ENCODE assay signal across 15 cellular contexts in the genomic region with DNA sequence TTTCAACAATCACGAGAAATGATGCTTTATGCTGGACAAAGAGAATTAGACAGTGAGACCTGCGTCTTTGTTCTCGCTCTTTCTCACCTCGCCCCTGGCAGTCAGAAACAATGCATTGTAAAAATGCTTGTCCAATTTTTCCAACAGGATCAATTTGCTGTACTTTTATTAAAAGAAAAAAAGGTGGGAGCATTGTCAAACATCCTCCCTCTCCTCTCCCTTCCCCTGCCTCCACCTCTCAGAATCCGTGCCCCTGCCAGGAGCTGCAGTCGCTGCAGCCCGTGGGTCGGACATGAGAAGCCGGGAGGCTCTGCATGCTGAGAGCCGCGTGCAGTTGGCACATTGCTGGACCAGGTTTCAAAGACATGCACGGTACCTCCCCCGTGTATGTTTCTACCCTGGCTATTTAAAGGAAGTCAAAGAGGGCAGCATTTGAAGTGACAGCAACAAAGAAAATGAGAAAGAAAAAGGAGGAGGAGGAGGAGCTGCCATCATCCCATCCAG.
"Had no signal": no experiment of that assay in that cellular context is flagged by ENCODE, and none has a peak within 500 bp of the region (broad histone marks: within the 10 kb centered on the region; RNA-seq: fewer than 3 reads in every experiment).

No MANE protein-coding gene starts in this region.

- H3K4me3 Mint-ChIP-seq: activated CD4-positive, alpha-beta T cell treated with anti-CD3 and anti-CD28 coated beads, Interleukin-2, amount 10 ng/mL, durations not matched to agents 24 days and 14 days; activated CD8-positive, alpha-beta T cell treated with anti-CD3 and anti-CD28 coated beads, Interleukin-2, amount 10 ng/mL, durations not matched to agents 7 days and 5 days; activated naive CD8-positive, alpha-beta T cell; naive B cell; type B pancreatic cell had no signal

- H3K36me3 ChIP-seq: breast epithelium had no signal

- ATAC-seq: activated CD8-positive, alpha-beta T cell treated with anti-CD3 and anti-CD28 coated beads, Interleukin-2, amount 10 ng/mL, durations not matched to agents 7 days and 5 days; left colon had no signal

- H3K36me3 Mint-ChIP-seq: activated naive CD8-positive, alpha-beta T cell; type B pancreatic cell had no signal

- DNase-seq: activated CD4-positive, alpha-beta T cell treated with anti-CD3 and anti-CD28 coated beads, Interleukin-2, amount 10 ng/mL, durations not matched to agents 24 days and 14 days; activated CD4-positive, CD25-positive, alpha-beta regulatory T cell; activated CD8-positive, alpha-beta memory T cell treated with anti-CD3 and anti-CD28 coated beads, Interleukin-2, amount 50 U/mL, for 4 hours; activated CD8-positive, alpha-beta T cell treated with anti-CD3 and anti-CD28 coated beads, Interleukin-2, amount 10 ng/mL, durations not matched to agents 7 days and 5 days; activated gamma-delta T cell; activated T-cell treated with anti-CD3 and anti-CD28 coated beads, Interleukin-2, amount 50 U/mL, for 48 hours; amniotic stem cell; erythroblast; left colon; naive B cell; stimulated activated CD4-positive, alpha-beta T cell treated with anti-CD3 and anti-CD28 coated beads, Interleukin-4, amount 100 ng/mL, for 24 hours; stimulated activated naive CD4-positive, alpha-beta T cell had no signal

- H3K27ac ChIP-seq: breast epithelium had no signal

- H3K27ac Mint-ChIP-seq: activated CD4-positive, alpha-beta T cell treated with anti-CD3 and anti-CD28 coated beads, Interleukin-2, amount 10 ng/mL, durations not matched to agents 24 days and 14 days; activated CD8-positive, alpha-beta T cell treated with anti-CD3 and anti-CD28 coated beads, Interleukin-2, amount 10 ng/mL, durations not matched to agents 7 days and 5 days; activated naive CD8-positive, alpha-beta T cell; naive B cell; type B pancreatic cell had no signal

- H3K4me3 ChIP-seq: breast epithelium had no signal

- H3K4me1 ChIP-seq: breast epithelium had no signal

- H3K27me3 Mint-ChIP-seq: activated CD4-positive, alpha-beta T cell treated with anti-CD3 and anti-CD28 coated beads, Interleukin-2, amount 10 ng/mL, durations not matched to agents 24 days and 14 days had no signal

- H3K9me3 ChIP-seq: breast epithelium had no signal

- H3K27me3 ChIP-seq: breast epithelium had no signal

- H3K4me1 Mint-ChIP-seq: activated CD4-positive, alpha-beta T cell treated with anti-CD3 and anti-CD28 coated beads, Interleukin-2, amount 10 ng/mL, durations not matched to agents 24 days and 14 days; naive B cell had no signal

- H3K9me3 Mint-ChIP-seq: activated CD4-positive, alpha-beta T cell treated with anti-CD3 and anti-CD28 coated beads, Interleukin-2, amount 10 ng/mL, durations not matched to agents 24 days and 14 days; type B pancreatic cell had no signal
